Comparison of ENCODE assay signal across 17 cellular contexts in genomic region chr4:102585329-102585728, GRCh38.
A peak's percentile ranks its signal among the peaks of the same experiment; 100 is the strongest.
DNase-seq lines count a peak whose midpoint lies in the region; ATAC-seq and TF ChIP-seq lines count a peak whose summit lies in the region.
"Had no signal": no experiment of that assay in that cellular context is flagged by ENCODE, and none has a peak within 500 bp of the region (broad histone marks: within the 10 kb centered on the region; RNA-seq: fewer than 3 reads in every experiment).

No MANE protein-coding gene starts in this region.

- intact Hi-C loops in naive thymus-derived CD4-positive, alpha-beta T cell (cut with micrococcal nuclease) = no loop called here

- H3K9me3 Mint-ChIP-seq in activated T-cell treated with anti-CD3 and anti-CD28 coated beads, Interleukin-2, amount 50 U/mL, for 24 hours = no peaks in the 10 kb centered on the region
- H3K9me3 Mint-ChIP-seq in T-helper 2 cell treated with Interferon-gamma antibody and Interleukin-4, amounts not matched to agents 5 μg/mL and 100 μg/mL, for 36 hours = no peaks in the 10 kb centered on the region
- H3K9me3 Mint-ChIP-seq in naive thymus-derived CD4-positive, alpha-beta T cell = peaks cover 0 to 2% (median 0%) of the 10 kb centered on the region in 11 donors
- H3K9me3 Mint-ChIP-seq: dendritic cell treated with granulocyte-macrophage colony-stimulating factor and Interleukin-4, amounts not matched to agents 40 ng/mL and 50 ng/mL, for 4 days had no signal

- POLR2A ChIA-PET in naive thymus-derived CD4-positive, alpha-beta T cell (lab: Charles Lee) = interaction anchor here (1.0 to 1.4 kb wide), 3 partner anchors 10 to 59 kb away, joined by 3 read pairs; no protein-coding TSS in a partner anchor

- H3K27ac Mint-ChIP-seq in activated T-cell treated with anti-CD3 and anti-CD28 coated beads, Interleukin-2, amount 50 U/mL, for 24 hours = peak overlapping the region; percentile 93
- peak overlapping the region; percentile 91 for H3K27ac Mint-ChIP-seq in T-helper 2 cell treated with Interferon-gamma antibody and Interleukin-4, amounts not matched to agents 5 μg/mL and 100 μg/mL, for 36 hours
- peak overlapping the region; percentile 68 to 93 (median 84) for H3K27ac Mint-ChIP-seq in naive thymus-derived CD4-positive, alpha-beta T cell
- H3K27ac Mint-ChIP-seq: dendritic cell treated with granulocyte-macrophage colony-stimulating factor and Interleukin-4, amounts not matched to agents 40 ng/mL and 50 ng/mL, for 4 days had no signal

- peak overlapping the region; percentile 58 for H3K27ac ChIP-seq in naive thymus-derived CD4-positive, alpha-beta T cell (ENCODE audit: low read depth, low read length)
- no peak overlapping the region for H3K27ac ChIP-seq in Peyer's patch
- H3K27ac ChIP-seq: right atrium auricular region, upper lobe of right lung had no signal

- H3K9me3 ChIP-seq in naive thymus-derived CD4-positive, alpha-beta T cell (ENCODE audit: control insufficient read depth in 2 of 3, low read length in 3 of 3) = no peaks in the 10 kb centered on the region
- H3K9me3 ChIP-seq in Peyer's patch = no peaks in the 10 kb centered on the region
- H3K9me3 ChIP-seq: right atrium auricular region, upper lobe of right lung had no signal

- no peaks in the 10 kb centered on the region for H3K27me3 ChIP-seq in naive thymus-derived CD4-positive, alpha-beta T cell (ENCODE audit: control insufficient read depth in 2 of 2, insufficient read depth in 2 of 2, low read length in 2 of 2)
- H3K27me3 ChIP-seq in Peyer's patch = no peaks in the 10 kb centered on the region
- H3K27me3 ChIP-seq: right atrium auricular region, upper lobe of right lung had no signal

- peaks cover 0 to 12% (median 11%) of the 10 kb centered on the region in 3 experiments for H3K36me3 ChIP-seq in naive thymus-derived CD4-positive, alpha-beta T cell (ENCODE audit: control insufficient read depth in 2 of 3, insufficient read depth in 3 of 3, low read length in 3 of 3)
- peaks cover 0 to 59% (median 0%) of the 10 kb centered on the region in 3 donors for H3K36me3 ChIP-seq in Peyer's patch

- no peak for TF ChIP-seq CTCF in Peyer's patch (IDR thresholded peaks at IDR 0.05)

- H3K4me3 ChIP-seq in naive thymus-derived CD4-positive, alpha-beta T cell (ENCODE audit: low read length) = no peak overlapping the region
- no peak overlapping the region for H3K4me3 ChIP-seq in Peyer's patch
- H3K4me3 ChIP-seq: right atrium auricular region, upper lobe of right lung had no signal

- H3K4me1 ChIP-seq in naive thymus-derived CD4-positive, alpha-beta T cell (ENCODE audit: control insufficient read depth in 2 of 2, insufficient read depth in 2 of 2, low read length in 2 of 2) = peaks cover 45 to 59% of the 10 kb centered on the region in 2 donors
- no peaks in the 10 kb centered on the region for H3K4me1 ChIP-seq in Peyer's patch
- H3K4me1 ChIP-seq: upper lobe of right lung had no signal

- no peaks in the 10 kb centered on the region for H3K27me3 Mint-ChIP-seq in activated T-cell treated with anti-CD3 and anti-CD28 coated beads, Interleukin-2, amount 50 U/mL, for 24 hours
- no peaks in the 10 kb centered on the region for H3K27me3 Mint-ChIP-seq in T-helper 2 cell treated with Interferon-gamma antibody and Interleukin-4, amounts not matched to agents 5 μg/mL and 100 μg/mL, for 36 hours (ENCODE audit: low read depth)
- no peaks in the 10 kb centered on the region for H3K27me3 Mint-ChIP-seq in naive thymus-derived CD4-positive, alpha-beta T cell
- H3K27me3 Mint-ChIP-seq: dendritic cell treated with granulocyte-macrophage colony-stimulating factor and Interleukin-4, amounts not matched to agents 40 ng/mL and 50 ng/mL, for 4 days; naive B cell had no signal

- peaks cover 100% of the 10 kb centered on the region for H3K36me3 Mint-ChIP-seq in activated T-cell treated with anti-CD3 and anti-CD28 coated beads, Interleukin-2, amount 50 U/mL, for 24 hours (ENCODE audit: low read depth)
- peaks cover 80% of the 10 kb centered on the region for H3K36me3 Mint-ChIP-seq in T-helper 2 cell treated with Interferon-gamma antibody and Interleukin-4, amounts not matched to agents 5 μg/mL and 100 μg/mL, for 36 hours (ENCODE audit: low read depth)
- H3K36me3 Mint-ChIP-seq in naive thymus-derived CD4-positive, alpha-beta T cell = peaks cover 29 to 65% (median 46%) of the 10 kb centered on the region in 5 donors

- H3K4me1 Mint-ChIP-seq in activated T-cell treated with anti-CD3 and anti-CD28 coated beads, Interleukin-2, amount 50 U/mL, for 24 hours (ENCODE audit: low read depth) = peaks cover 84% of the 10 kb centered on the region
- H3K4me1 Mint-ChIP-seq in T-helper 2 cell treated with Interferon-gamma antibody and Interleukin-4, amounts not matched to agents 5 μg/mL and 100 μg/mL, for 36 hours (ENCODE audit: low read depth) = peaks cover 76% of the 10 kb centered on the region
- peaks cover 37 to 82% (median 78%) of the 10 kb centered on the region in 7 donors for H3K4me1 Mint-ChIP-seq in naive thymus-derived CD4-positive, alpha-beta T cell

- DNase-seq in activated T-cell treated with anti-CD3 and anti-CD28 coated beads, Interleukin-2, amount 50 U/mL, for 24 hours = no peak
- no peak for DNase-seq in activated T-cell treated with anti-CD3 and anti-CD28 coated beads, Interleukin-2, amount 50 U/mL, for 1 hour
- DNase-seq in T-helper 2 cell treated with Interferon-gamma antibody and Interleukin-4, amounts not matched to agents 5 μg/mL and 100 μg/mL, for 36 hours (ENCODE audit: low spot score) = peak; percentile 30
- DNase-seq in naive thymus-derived CD4-positive, alpha-beta T cell = no peak
- DNase-seq in NCI-H510A treated with DMSO at 0.1 percent for 48 hours (lab: John Stamatoyannopoulos, UW) (no peak), Peyer's patch (no peak), SW480 (ENCODE audit: low spot score) (no peak)
- DNase-seq: ACHN, DMS53, kidney, naive B cell, NCI-H226, RPMI8226, upper lobe of right lung had no signal

- CTCF ChIA-PET in naive thymus-derived CD4-positive, alpha-beta T cell (lab: Charles Lee) = interaction anchor here (1.0 kb wide), 1 partner anchor 41 kb away, joined by 4 read pairs; no protein-coding TSS in a partner anchor

- peak overlapping the region; percentile 44 for H3K4me3 Mint-ChIP-seq in activated T-cell treated with anti-CD3 and anti-CD28 coated beads, Interleukin-2, amount 50 U/mL, for 24 hours
- H3K4me3 Mint-ChIP-seq in T-helper 2 cell treated with Interferon-gamma antibody and Interleukin-4, amounts not matched to agents 5 μg/mL and 100 μg/mL, for 36 hours = peak overlapping the region; percentile 55
- peak overlapping the region in 6 of 10 donors; percentile 57 to 78 (median 70) for H3K4me3 Mint-ChIP-seq in naive thymus-derived CD4-positive, alpha-beta T cell
- H3K4me3 Mint-ChIP-seq: dendritic cell treated with granulocyte-macrophage colony-stimulating factor and Interleukin-4, amounts not matched to agents 40 ng/mL and 50 ng/mL, for 4 days had no signal

- ATAC-seq in GM21786 (IDR thresholded peaks at IDR 0.05; ENCODE audit: unreplicated experiment) = peak; percentile 34
- no peak for ATAC-seq in naive thymus-derived CD4-positive, alpha-beta T cell
- ATAC-seq: upper lobe of right lung had no signal

- no peak for TF ChIP-seq POLR2A in Peyer's patch (IDR thresholded peaks at IDR 0.05)
